20 cellular contexts compared by ENCODE assay signal in the genomic region with DNA sequence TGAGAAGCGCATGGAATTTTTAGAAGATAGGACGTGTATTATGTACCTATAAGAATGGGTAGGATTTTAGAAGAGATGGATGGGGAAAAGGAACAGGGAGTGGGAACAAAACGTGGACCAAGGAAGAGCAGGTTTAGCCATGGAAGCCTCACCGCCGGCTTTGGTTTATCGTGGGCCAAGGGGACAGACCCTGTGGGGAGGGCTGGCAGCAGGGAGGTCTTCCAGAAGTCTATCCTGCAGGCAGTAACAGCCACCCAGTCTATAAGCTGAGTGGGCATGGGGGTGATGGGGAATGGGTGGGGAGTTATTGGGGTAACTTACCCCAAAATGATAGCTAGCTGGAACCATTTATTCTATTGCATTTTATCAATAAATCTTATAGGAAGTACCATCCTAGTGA. TPM values are rescaled to one million over a fixed set of nuclear protein-coding genes. Genes with fewer than 3 reads are reported as not detected.
DNase-seq lines count a peak whose midpoint lies in the region; TF ChIP-seq lines count a peak whose summit lies in the region.
"Had no signal": no experiment of that assay in that cellular context is flagged by ENCODE, and none has a peak within 500 bp of the region (broad histone marks: within the 10 kb centered on the region; RNA-seq: fewer than 3 reads in every experiment).

No MANE protein-coding gene starts in this region.

- peaks cover 93% of the 10 kb centered on the region for H3K4me1 Mint-ChIP-seq in activated naive CD8-positive, alpha-beta T cell treated with anti-CD3 and anti-CD28 coated beads for 36 hours

- no peak for TF ChIP-seq POLR2A in spleen (IDR thresholded peaks at IDR 0.05)

- peak; percentile 59 for DNase-seq in activated CD8-positive, alpha-beta memory T cell treated with anti-CD3 and anti-CD28 coated beads, Interleukin-2, amount 50 U/mL, for 48 hours
- no peak for DNase-seq in activated CD8-positive, alpha-beta memory T cell treated with anti-CD3 and anti-CD28 coated beads, Interleukin-2, amount 50 U/mL, for 4 hours
- DNase-seq in activated naive CD8-positive, alpha-beta T cell treated with anti-CD3 and anti-CD28 coated beads for 36 hours = no peak
- no peak for DNase-seq in spleen
- DNase-seq in dedifferentiated amniotic fluid mesenchymal stem cell (ENCODE audit: extremely low spot score) = no peak
- no peak for DNase-seq in NCI-H1694 (lab: John Stamatoyannopoulos, UW)
- DNase-seq in ureter (ENCODE audit: low spot score) = no peak
- DNase-seq: activated CD4-positive, alpha-beta T cell treated with anti-CD3 and anti-CD28 coated beads for 1 hour; aorta; effector CD8-positive, alpha-beta T cell; H7; left cardiac atrium; NCI-H345 had no signal

- no peaks in the 10 kb centered on the region for H3K9me2 ChIP-seq in OCI-LY1 (ENCODE audit: low read depth, low read length)

- H3K36me3 Mint-ChIP-seq in activated naive CD8-positive, alpha-beta T cell treated with anti-CD3 and anti-CD28 coated beads for 36 hours = peaks cover 81% of the 10 kb centered on the region
- H3K36me3 Mint-ChIP-seq: mesothelial cell of epicardium, neural progenitor cell had no signal

- H3F3A ChIP-seq in OCI-LY1 (ENCODE audit: insufficient read depth, low read length) = no peaks in the 10 kb centered on the region

- H3K27me3 Mint-ChIP-seq in activated naive CD8-positive, alpha-beta T cell treated with anti-CD3 and anti-CD28 coated beads for 36 hours = no peaks in the 10 kb centered on the region

- H3K9me3 Mint-ChIP-seq in activated naive CD8-positive, alpha-beta T cell treated with anti-CD3 and anti-CD28 coated beads for 36 hours = peaks cover 1% of the 10 kb centered on the region
- H3K9me3 Mint-ChIP-seq: mesothelial cell of epicardium, neural progenitor cell had no signal

- H3K27ac ChIP-seq in OCI-LY1 (ENCODE audit: low read depth, low read length, poor library complexity, severe bottlenecking) = peak overlapping the region; percentile 56
- peak overlapping the region in 7 of 8 donors; percentile 2 to 92 (median 84) for H3K27ac ChIP-seq in spleen
- H3K27ac ChIP-seq: neural progenitor cell, thoracic aorta had no signal

- H3K9ac ChIP-seq in OCI-LY1 (ENCODE audit: low read length) = no peak overlapping the region
- H3K9ac ChIP-seq: neural progenitor cell had no signal

- peak overlapping the region; percentile 26; the same call in 1 of the 2 replicates for H3K4me2 ChIP-seq in OCI-LY1 (ENCODE audit: low read length)
- H3K4me2 ChIP-seq: neural progenitor cell, smooth muscle cell had no signal

- H3K4me1 ChIP-seq in OCI-LY1 (ENCODE audit: insufficient read depth, low read length, severe bottlenecking) (peaks cover 49% of the 10 kb centered on the region), spleen (peaks cover 17 to 100% (median 83%) of the 10 kb centered on the region in 6 donors)

- WGBS in spleen, 5 donors = 81 to 96% (median 92%) methylated on average over 6 of the region's 6 CpGs

- H4K20me1 ChIP-seq in OCI-LY1 (ENCODE audit: insufficient read depth, low read length) = no peaks in the 10 kb centered on the region

- intact Hi-C loops in spleen (cut with DNase I; ENCODE audit: low total_unique reads) = no loop called here

- H2AFZ ChIP-seq in OCI-LY1 (ENCODE audit: low read length) = no peak overlapping the region
- H2AFZ ChIP-seq: neural progenitor cell had no signal

- H3K36me3 ChIP-seq in OCI-LY1 (ENCODE audit: insufficient read depth, low read length) (peaks cover 97% of the 10 kb centered on the region), spleen (peaks cover 0 to 77% (median 17%) of the 10 kb centered on the region in 6 donors)
- H3K36me3 ChIP-seq: neural progenitor cell, thoracic aorta had no signal

- no peak overlapping the region for H3K4me3 ChIP-seq in OCI-LY1 (ENCODE audit: low read depth, low read length, poor library complexity, severe bottlenecking)
- H3K4me3 ChIP-seq in spleen = no peak overlapping the region
- H3K4me3 ChIP-seq: neural progenitor cell, smooth muscle cell, thoracic aorta had no signal

- H3K4me3 Mint-ChIP-seq in activated naive CD8-positive, alpha-beta T cell treated with anti-CD3 and anti-CD28 coated beads for 36 hours = peak overlapping the region; percentile 4
- H3K4me3 Mint-ChIP-seq: mesothelial cell of epicardium, neural progenitor cell had no signal

- H3K27me3 ChIP-seq in OCI-LY1 (ENCODE audit: insufficient read depth, low read length) (no peaks in the 10 kb centered on the region), spleen (replicated peaks in 1 of 7) (no peaks in the 10 kb centered on the region)
- H3K27me3 ChIP-seq: neural progenitor cell had no signal

- peak overlapping the region; percentile 98 for H3K27ac Mint-ChIP-seq in activated naive CD8-positive, alpha-beta T cell treated with anti-CD3 and anti-CD28 coated beads for 36 hours
- H3K27ac Mint-ChIP-seq: mesothelial cell of epicardium, neural progenitor cell had no signal

- no peak for TF ChIP-seq CTCF in OCI-LY1 (IDR thresholded peaks at IDR 0.05; ENCODE audit: low read length)
- no peak for TF ChIP-seq CTCF in spleen (IDR thresholded peaks at IDR 0.05 in 8 of 11, conservative IDR thresholded peaks at IDR 0.05 in 3 of 11)

- no peaks in the 10 kb centered on the region for H3K9me3 ChIP-seq in OCI-LY1 (ENCODE audit: low read length)
- no peaks in the 10 kb centered on the region for H3K9me3 ChIP-seq in spleen
- H3K9me3 ChIP-seq: thoracic aorta had no signal

- H3K79me2 ChIP-seq in OCI-LY1 (ENCODE audit: insufficient read depth, low read length) = peaks cover 69% of the 10 kb centered on the region

RNA-seq across cellular contexts. Expression of a gene that starts 44.9 kb away (rescaled TPM):
- total RNA-seq in activated naive CD8-positive, alpha-beta T cell treated with anti-CD3 and anti-CD28 coated beads for 36 hours = 100 to 1,000 TPM; 220 to 225 TPM
- total RNA-seq in spleen = 100 to 1,000 TPM; 212 to 389 (median 260) TPM
- polyA plus RNA-seq in spleen = 10 to 100 TPM; 36.4 to 39.2 (median 37.9) TPM
- 15.2 TPM for total RNA-seq in ureter
- total RNA-seq: HepG2, MCF 10A, smooth muscle cell had no signal
- polyA plus RNA-seq: HepG2, smooth muscle cell had no signal

Comparison
In these comparisons a context has a peak if more than half of its experiments do, and no peak if none do; other contexts are left out.
1. RNA of a gene that starts 44.9 kb away (total RNA-seq): 212 to 389 TPM in spleen and 220 to 225 TPM in activated naive CD8-positive, alpha-beta T cell treated with anti-CD3 and anti-CD28 coated beads for 36 hours; 15.2 TPM in ureter (single experiment); every median in the first group is over 10 times any median in the second.